ENCODE assay signal across 23 cellular contexts in genomic region chr1:24302209-24302611, GRCh38. TPM values are rescaled to one million over a fixed set of nuclear protein-coding genes. Genes with fewer than 3 reads are reported as not detected.
"Had no signal": no experiment of that assay in that cellular context is flagged by ENCODE, and none has a peak within 500 bp of the region (broad histone marks: within the 10 kb centered on the region; RNA-seq: fewer than 3 reads in every experiment).

No MANE protein-coding gene starts in this region.

- H3K36me3 ChIP-seq: brain microvascular endothelial cell, colonic mucosa, neural progenitor cell, transverse colon had no signal

- H3K4me3 ChIP-seq: colonic mucosa, neural progenitor cell, psoas muscle, transverse colon had no signal

- H3K9ac ChIP-seq: neural progenitor cell, SK-N-SH had no signal

- H3K4me2 ChIP-seq: neural progenitor cell, SK-N-SH had no signal

- ATAC-seq: activated CD8-positive, alpha-beta T cell treated with anti-CD3 and anti-CD28 coated beads for 36 hours; left lobe of liver; naive thymus-derived CD4-positive, alpha-beta T cell; right cardiac atrium; stimulated activated naive CD8-positive, alpha-beta T cell treated with anti-CD3 and anti-CD28 coated beads, Interleukin-15, Interleukin-2, amounts not matched to agents 100 U/mL and 50 U/mL, for 24 hours; T-cell had no signal

- H3K9me2 ChIP-seq: SK-N-SH had no signal

- H3K9me3 ChIP-seq: colonic mucosa, psoas muscle, SK-N-SH, transverse colon had no signal

- H3K4me1 ChIP-seq: colonic mucosa, psoas muscle had no signal

- DNase-seq: activated CD4-positive, alpha-beta T cell treated with anti-CD3 and anti-CD28 coated beads, Interleukin-2, amount 10 ng/mL, durations not matched to agents 24 days and 14 days; activated CD8-positive, alpha-beta T cell treated with anti-CD3 and anti-CD28 coated beads for 36 hours; activated naive CD4-positive, alpha-beta T cell treated with Interleukin-2 at 50 U/mL for 16 hours; activated T-cell treated with anti-CD3 and anti-CD28 coated beads, Interleukin-2, amount 50 U/mL, for 24 hours; brain microvascular endothelial cell; colonic mucosa; endodermal cell; glutamatergic neuron; hypothalamus; islet precursor cell; naive thymus-derived CD4-positive, alpha-beta T cell; psoas muscle; right cardiac atrium; SK-N-SH; stimulated activated naive CD8-positive, alpha-beta T cell treated with anti-CD3 and anti-CD28 coated beads, Interleukin-15, Interleukin-2, amounts not matched to agents 100 U/mL and 50 U/mL, for 24 hours; T-cell; transverse colon had no signal

- H3K27me3 ChIP-seq: colonic mucosa, neural progenitor cell had no signal

- H2AFZ ChIP-seq: neural progenitor cell had no signal

- H3K27ac ChIP-seq: brain microvascular endothelial cell, colonic mucosa, neural progenitor cell, psoas muscle, transverse colon had no signal

RNA-seq across cellular contexts. Expression of gene GRHL3, which starts 16.9 kb away (rescaled TPM):
- total RNA-seq: activated CD4-positive, alpha-beta T cell treated with anti-CD3 and anti-CD28 coated beads, Interleukin-2, amount 10 ng/mL, durations not matched to agents 24 days and 14 days; activated CD8-positive, alpha-beta T cell treated with anti-CD3 and anti-CD28 coated beads for 36 hours; activated T-helper 2 cell treated with anti-CD3 and anti-CD28 coated beads, Interferon-gamma antibody, Interleukin-2, Interleukin-4, amounts not matched to agents 10 μg/mL and 5 μg/mL and 100 μg/mL, durations not matched to agents 14 hours and 24 hours and 36 hours; fibroblast of villous mesenchyme; naive thymus-derived CD4-positive, alpha-beta T cell; osteocyte; skeletal muscle tissue; T-cell; transverse colon had no signal
- polyA plus RNA-seq: naive thymus-derived CD4-positive, alpha-beta T cell; right cardiac atrium had no signal
